ENCODE assay signal across 8 cellular contexts in genomic region chr14:90760591-90761316, GRCh38. TPM values are rescaled to one million over a fixed set of nuclear protein-coding genes. Genes with fewer than 3 reads are reported as not detected.
DNase-seq lines count a peak whose midpoint lies in the region; ATAC-seq, FAIRE-seq and TF ChIP-seq lines count a peak whose summit lies in the region.

No MANE protein-coding gene starts in this region.

- no peak overlapping the region for H3K27ac ChIP-seq in esophagus squamous epithelium
- no peak overlapping the region for H3K27ac ChIP-seq in small intestine (ENCODE audit: low read depth in 1 of 2, low read length in 1 of 2)

- H3K36me3 ChIP-seq in esophagus squamous epithelium, result no peaks in the 10 kb centered on the region
- H3K36me3 ChIP-seq in small intestine (ENCODE audit: control insufficient read depth in 2 of 2, insufficient read depth in 2 of 2, low read length in 2 of 2), result no peaks in the 10 kb centered on the region

- H3K4me1 ChIP-seq in esophagus squamous epithelium (peaks cover 8 to 21% (median 13%) of the 10 kb centered on the region in 3 donors), small intestine (ENCODE audit: control insufficient read depth in 2 of 2, insufficient read depth in 1 of 2, low read depth in 1 of 2, low read length in 1 of 2) (peaks cover 0 to 5% of the 10 kb centered on the region in 2 donors)

- no peak overlapping the region for H3K27ac Mint-ChIP-seq in activated naive CD4-positive, alpha-beta T cell treated with anti-CD3 and anti-CD28 coated beads, Interleukin-2, amount 50 U/mL, for 72 hours

- no peaks in the 10 kb centered on the region for H3K27me3 ChIP-seq in esophagus squamous epithelium
- H3K27me3 ChIP-seq in small intestine (ENCODE audit: control insufficient read depth in 2 of 2, insufficient read depth in 2 of 2, low read length in 2 of 2), result no peaks in the 10 kb centered on the region

- DNase-seq in A172 (ENCODE audit: low spot score), result peak; percentile 59
- DNase-seq in GM12865 (ENCODE audit: low read depth), result no peak
- DNase-seq in NCI-H69 (lab: John Stamatoyannopoulos, UW), result peak; percentile 72
- no peak for DNase-seq in esophagus squamous epithelium (lab: John Stamatoyannopoulos, UW)
- DNase-seq in small intestine, result peak; percentile 43
- no peak for DNase-seq in activated T-cell treated with anti-CD3 and anti-CD28 coated beads, Interleukin-2, amount 50 U/mL, for 1 hour
- DNase-seq in activated naive CD4-positive, alpha-beta T cell treated with anti-CD3 and anti-CD28 coated beads, Interleukin-2, amount 50 U/mL, for 72 hours (ENCODE audit: low spot score in 2 of 2), result no peak

- intact Hi-C loops in esophagus squamous epithelium (cut with DNase I), result no loop called here

- no peak for FAIRE-seq in small intestine (lab: Jason Lieb, UNC)

- TF ChIP-seq POLR2A in esophagus squamous epithelium (IDR thresholded peaks at IDR 0.05), result no peak

- H3K9me3 ChIP-seq in esophagus squamous epithelium (peaks cover 0 to 17% (median 14%) of the 10 kb centered on the region in 3 donors), small intestine (ENCODE audit: control insufficient read depth, low read depth) (no peaks in the 10 kb centered on the region)

- TF ChIP-seq CTCF in GM12865 (IDR thresholded peaks at IDR 0.05; ENCODE audit: insufficient read depth, low read depth, low read length, missing control alignments) (peak; percentile 48), esophagus squamous epithelium (IDR thresholded peaks at IDR 0.05) (peak in 4 of 6 experiments; percentile 38 to 62 (median 44))

- H3K4me3 ChIP-seq in GM12865 (ENCODE audit: low read depth, low read length) (no peak overlapping the region), esophagus squamous epithelium (no peak overlapping the region), small intestine (ENCODE audit: low read depth in 1 of 2, low read length in 2 of 2) (no peak overlapping the region)

- WGBS in esophagus squamous epithelium, 2 donors, result 73 to 86% methylated on average over 3 to 4 of the region's 4 CpGs
- 64 to 77% (median 74%) methylated on average over 4 of the region's 4 CpGs for WGBS in small intestine, 3 donors

- H3K9me3 Mint-ChIP-seq in activated naive CD4-positive, alpha-beta T cell treated with anti-CD3 and anti-CD28 coated beads, Interleukin-2, amount 50 U/mL, for 72 hours, result peaks cover 6 to 15% of the 10 kb centered on the region in 2 donors

- no peak for ATAC-seq in GM19395 (IDR thresholded peaks at IDR 0.05; ENCODE audit: unreplicated experiment)
- ATAC-seq in activated naive CD4-positive, alpha-beta T cell treated with anti-CD3 and anti-CD28 coated beads, Interleukin-2, amount 50 U/mL, for 72 hours, result no peak

- peaks cover 8 to 12% of the 10 kb centered on the region in 2 donors for H3K36me3 Mint-ChIP-seq in activated naive CD4-positive, alpha-beta T cell treated with anti-CD3 and anti-CD28 coated beads, Interleukin-2, amount 50 U/mL, for 72 hours

RNA-seq across cellular contexts. Expression of gene TTC7B, which starts 55.5 kb away (rescaled TPM):
- total RNA-seq in A172 (2014; rRNA removed; shearing (Covaris generic)), result 40.2 and 49.0 TPM in 2 replicates
- total RNA-seq in esophagus squamous epithelium, result 10 to 100 TPM in 2 of 4 donors, 1 to 10 TPM in 2; 3.3 to 18.1 (median 10.0) TPM
- polyA plus RNA-seq in small intestine, result 1 to 10 TPM; 2.9 to 8.8 (median 3.0) TPM
- 1 to 10 TPM; 7.2 to 9.1 TPM for total RNA-seq in activated naive CD4-positive, alpha-beta T cell treated with anti-CD3 and anti-CD28 coated beads, Interleukin-2, amount 50 U/mL, for 72 hours

Comparison
In these comparisons a context has a peak if more than half of its experiments do, and no peak if none do; other contexts are left out.
1. DNase-seq: peak in A172 (single experiment), NCI-H69 (single experiment) and small intestine (single experiment); none in GM12865 (single experiment), esophagus squamous epithelium (single experiment), activated T-cell treated with anti-CD3 and anti-CD28 coated beads, Interleukin-2, amount 50 U/mL, for 1 hour (single experiment) and activated naive CD4-positive, alpha-beta T cell treated with anti-CD3 and anti-CD28 coated beads, Interleukin-2, amount 50 U/mL, for 72 hours (0 of 2).